9 cellular contexts compared by ENCODE assay signal in genomic region chr2:109545828-109546713, GRCh38.
DNase-seq lines count a peak whose midpoint lies in the region; ATAC-seq, FAIRE-seq and TF ChIP-seq lines count a peak whose summit lies in the region.
"Had no signal": no experiment of that assay in that cellular context is flagged by ENCODE, and none has a peak within 500 bp of the region (broad histone marks: within the 10 kb centered on the region; RNA-seq: fewer than 3 reads in every experiment).

No MANE protein-coding gene starts in this region.

- peaks cover 5% of the 10 kb centered on the region for H3K4me1 ChIP-seq in astrocyte (ENCODE audit: insufficient read depth, low read length)
- H3K4me1 ChIP-seq in hepatocyte (ENCODE audit: insufficient read depth), result no peaks in the 10 kb centered on the region
- H3K4me1 ChIP-seq in smooth muscle cell (ENCODE audit: low read depth), result no peaks in the 10 kb centered on the region

- H3K27me3 Mint-ChIP-seq in T-helper 2 cell treated with Interferon-gamma antibody and Interleukin-4, amounts not matched to agents 5 μg/mL and 100 μg/mL, for 36 hours (ENCODE audit: low read depth), result peaks cover 12% of the 10 kb centered on the region
- no peaks in the 10 kb centered on the region for H3K27me3 Mint-ChIP-seq in astrocyte (ENCODE audit: low read depth, unreplicated experiment)
- H3K27me3 Mint-ChIP-seq: activated naive CD4-positive, alpha-beta T cell treated with anti-CD3 and anti-CD28 coated beads, Interleukin-2, amount 50 U/mL, for 24 hours had no signal

- H3K79me2 ChIP-seq in astrocyte (ENCODE audit: insufficient read depth, low read length) (no peaks in the 10 kb centered on the region), hepatocyte (no peaks in the 10 kb centered on the region), smooth muscle cell (ENCODE audit: low read depth) (no peaks in the 10 kb centered on the region)

- H3K27ac ChIP-seq in astrocyte (ENCODE audit: low read depth, low read length), result no peak overlapping the region
- no peak overlapping the region for H3K27ac ChIP-seq in hepatocyte
- H3K27ac ChIP-seq in smooth muscle cell (ENCODE audit: low read depth), result no peak overlapping the region

- H3K36me3 Mint-ChIP-seq in T-helper 2 cell treated with Interferon-gamma antibody and Interleukin-4, amounts not matched to agents 5 μg/mL and 100 μg/mL, for 36 hours (ENCODE audit: low read depth), result no peaks in the 10 kb centered on the region
- H3K36me3 Mint-ChIP-seq in astrocyte (ENCODE audit: low read depth, unreplicated experiment), result peaks cover 3% of the 10 kb centered on the region
- H3K36me3 Mint-ChIP-seq: activated naive CD4-positive, alpha-beta T cell treated with anti-CD3 and anti-CD28 coated beads, Interleukin-2, amount 50 U/mL, for 24 hours had no signal

- H3K9ac ChIP-seq in astrocyte (ENCODE audit: low read length) (no peak overlapping the region), smooth muscle cell (ENCODE audit: low read depth) (no peak overlapping the region)

- no peaks in the 10 kb centered on the region for H3K9me3 Mint-ChIP-seq in T-helper 2 cell treated with Interferon-gamma antibody and Interleukin-4, amounts not matched to agents 5 μg/mL and 100 μg/mL, for 36 hours
- no peaks in the 10 kb centered on the region for H3K9me3 Mint-ChIP-seq in astrocyte (ENCODE audit: unreplicated experiment)
- H3K9me3 Mint-ChIP-seq: activated naive CD4-positive, alpha-beta T cell treated with anti-CD3 and anti-CD28 coated beads, Interleukin-2, amount 50 U/mL, for 24 hours had no signal

- ATAC-seq in GM21717 (IDR thresholded peaks at IDR 0.05; ENCODE audit: unreplicated experiment), result peak; percentile 63

- H3K4me1 Mint-ChIP-seq in T-helper 2 cell treated with Interferon-gamma antibody and Interleukin-4, amounts not matched to agents 5 μg/mL and 100 μg/mL, for 36 hours (ENCODE audit: low read depth), result no peaks in the 10 kb centered on the region
- no peaks in the 10 kb centered on the region for H3K4me1 Mint-ChIP-seq in astrocyte (ENCODE audit: low read depth, unreplicated experiment)
- H3K4me1 Mint-ChIP-seq: activated naive CD4-positive, alpha-beta T cell treated with anti-CD3 and anti-CD28 coated beads, Interleukin-2, amount 50 U/mL, for 24 hours had no signal

- WGBS in hepatocyte (ENCODE audit: low lambda C conversion rate, missing lambda C conversion rate), result 39% methylated on average over 10 of the region's 10 CpGs
- 43% methylated on average over 10 of the region's 10 CpGs for WGBS in smooth muscle cell (ENCODE audit: low lambda C conversion rate)

- H4K20me1 ChIP-seq in astrocyte (ENCODE audit: insufficient read depth, low read length) (peaks cover 5% of the 10 kb centered on the region), hepatocyte (ENCODE audit: insufficient read depth, poor library complexity, severe bottlenecking) (no peaks in the 10 kb centered on the region), smooth muscle cell (ENCODE audit: low read depth) (peaks cover 5% of the 10 kb centered on the region)

- H3K4me2 ChIP-seq in astrocyte (ENCODE audit: low read length) (no peak overlapping the region), hepatocyte (no peak overlapping the region), smooth muscle cell (no peak overlapping the region)

- H3K9me3 ChIP-seq in MG63, result no peaks in the 10 kb centered on the region
- H3K9me3 ChIP-seq in astrocyte (ENCODE audit: insufficient read depth, low read depth, low read length), result no peaks in the 10 kb centered on the region
- no peaks in the 10 kb centered on the region for H3K9me3 ChIP-seq in hepatocyte (ENCODE audit: low read depth)
- H3K9me3 ChIP-seq in smooth muscle cell (replicated peaks; ENCODE audit: low read depth), result no peaks in the 10 kb centered on the region

- H3K4me3 ChIP-seq in MG63 (no peak overlapping the region), astrocyte (ENCODE audit: insufficient read depth, low read depth, low read length) (no peak overlapping the region), hepatocyte (no peak overlapping the region), smooth muscle cell (no peak overlapping the region)

- H2AFZ ChIP-seq in astrocyte (ENCODE audit: low read depth, low read length) (no peak overlapping the region), hepatocyte (no peak overlapping the region), smooth muscle cell (ENCODE audit: low read depth) (no peak overlapping the region)

- peak; percentile 98 for TF ChIP-seq CTCF in astrocyte (IDR thresholded peaks at IDR 0.05; ENCODE audit: insufficient read depth, low read depth, low read length)
- peak; percentile 95 for TF ChIP-seq CTCF in hepatocyte (IDR thresholded peaks at IDR 0.05; ENCODE audit: poor library complexity)
- TF ChIP-seq CTCF in smooth muscle cell (IDR thresholded peaks at IDR 0.05; ENCODE audit: borderline replicate concordance, insufficient read depth, poor library complexity, severe bottlenecking), result peak; percentile 89

- DNase-seq in DMS 273 treated with DMSO at 0.1 percent for 48 hours (lab: John Stamatoyannopoulos, UW), result peak; percentile 6
- peak; percentile 31 for DNase-seq in MG63
- DNase-seq in T-helper 2 cell treated with Interferon-gamma antibody and Interleukin-4, amounts not matched to agents 5 μg/mL and 100 μg/mL, for 36 hours (ENCODE audit: low spot score), result peak; percentile 40
- DNase-seq in astrocyte (ENCODE audit: low read depth), result peak; percentile 14
- DNase-seq in hepatocyte (ENCODE audit: low spot score), result peak; percentile 78
- DNase-seq in smooth muscle cell (lab: John Stamatoyannopoulos, UW; ENCODE audit: unreplicated experiment), result peak; percentile 9
- DNase-seq in hepatic stellate cell (ENCODE audit: low spot score), result no peak

- H3F3A ChIP-seq in smooth muscle cell (ENCODE audit: low read depth), result peaks cover 6% of the 10 kb centered on the region

- H3K27me3 ChIP-seq in MG63 (no peaks in the 10 kb centered on the region), astrocyte (ENCODE audit: insufficient read depth, low read length) (no peaks in the 10 kb centered on the region), hepatocyte (no peaks in the 10 kb centered on the region), smooth muscle cell (ENCODE audit: low read depth) (no peaks in the 10 kb centered on the region)

- H3K9me2 ChIP-seq in hepatocyte (replicated peaks; ENCODE audit: insufficient read depth), result no peaks in the 10 kb centered on the region

- H3K27ac Mint-ChIP-seq in T-helper 2 cell treated with Interferon-gamma antibody and Interleukin-4, amounts not matched to agents 5 μg/mL and 100 μg/mL, for 36 hours, result no peak overlapping the region
- H3K27ac Mint-ChIP-seq in astrocyte (ENCODE audit: unreplicated experiment), result no peak overlapping the region
- H3K27ac Mint-ChIP-seq: activated naive CD4-positive, alpha-beta T cell treated with anti-CD3 and anti-CD28 coated beads, Interleukin-2, amount 50 U/mL, for 24 hours had no signal

- H3K36me3 ChIP-seq in MG63 (no peaks in the 10 kb centered on the region), astrocyte (ENCODE audit: insufficient read depth, low read length) (peaks cover 15% of the 10 kb centered on the region), hepatocyte (replicated peaks; ENCODE audit: insufficient read depth, low read depth) (no peaks in the 10 kb centered on the region), smooth muscle cell (ENCODE audit: low read depth) (no peaks in the 10 kb centered on the region)

- FAIRE-seq in astrocyte (lab: Jason Lieb, UNC), result peak; percentile 95

- H3K4me3 Mint-ChIP-seq in T-helper 2 cell treated with Interferon-gamma antibody and Interleukin-4, amounts not matched to agents 5 μg/mL and 100 μg/mL, for 36 hours, result no peak overlapping the region
- H3K4me3 Mint-ChIP-seq in astrocyte (ENCODE audit: unreplicated experiment), result no peak overlapping the region
- H3K4me3 Mint-ChIP-seq: activated naive CD4-positive, alpha-beta T cell treated with anti-CD3 and anti-CD28 coated beads, Interleukin-2, amount 50 U/mL, for 24 hours had no signal
